In genomic region chr10:124705817-124706461, GRCh38 we compare ENCODE assay signal across 12 cellular contexts. TPM values are rescaled to one million over a fixed set of nuclear protein-coding genes. Genes with fewer than 3 reads are reported as not detected.
DNase-seq lines count a peak whose midpoint lies in the region; ATAC-seq and TF ChIP-seq lines count a peak whose summit lies in the region.
"Had no signal": no experiment of that assay in that cellular context is flagged by ENCODE, and none has a peak within 500 bp of the region (broad histone marks: within the 10 kb centered on the region; RNA-seq: fewer than 3 reads in every experiment).

No MANE protein-coding gene starts in this region.

- H3K4me3 ChIP-seq in HL-60 (replicated peaks; ENCODE audit: insufficient read depth, low read length) (no peak overlapping the region), WERI-Rb-1 (ENCODE audit: low read depth, low read length) (no peak overlapping the region), gastroesophageal sphincter (no peak overlapping the region), spleen (no peak overlapping the region)
- H3K4me3 ChIP-seq: hepatocyte had no signal

- no peak for ATAC-seq in gastroesophageal sphincter
- ATAC-seq in HG02981 (IDR thresholded peaks at IDR 0.05; ENCODE audit: unreplicated experiment): no peak

- no peak for TF ChIP-seq EP300 in gastroesophageal sphincter (IDR thresholded peaks at IDR 0.05)

- TF ChIP-seq CTCF in HL-60 (IDR thresholded peaks at IDR 0.05; ENCODE audit: insufficient read depth, low read length) (no peak), WERI-Rb-1 (IDR thresholded peaks at IDR 0.05; ENCODE audit: low read depth, low read length) (peak; percentile 28; the same call in 1 of the 2 replicates), gastroesophageal sphincter (IDR thresholded peaks at IDR 0.05) (peak in 2 of 4 experiments; percentile 26 to 40), spleen (IDR thresholded peaks at IDR 0.05 in 8 of 11, conservative IDR thresholded peaks at IDR 0.05 in 3 of 11) (no peak)

- peaks cover 20 to 100% (median 88%) of the 10 kb centered on the region in 3 donors for H3K4me1 ChIP-seq in gastroesophageal sphincter
- peaks cover 97 to 100% (median 100%) of the 10 kb centered on the region in 6 donors for H3K4me1 ChIP-seq in spleen

- WGBS in gastroesophageal sphincter (ENCODE audit: low coverage in 1 of 2), 2 donors: 76% methylated on average over 5 of the region's 12 CpGs; no CpG with 5 or more reads in 1 of the 2 donors
- WGBS in spleen, 5 donors: 78 to 88% (median 84%) methylated on average over 9 to 12 of the region's 12 CpGs

- no peaks in the 10 kb centered on the region for H3K27me3 ChIP-seq in HL-60 (ENCODE audit: insufficient read depth, poor library complexity, severe bottlenecking)
- no peaks in the 10 kb centered on the region for H3K27me3 ChIP-seq in WERI-Rb-1 (ENCODE audit: insufficient read depth, low read depth, severe bottlenecking)
- no peaks in the 10 kb centered on the region for H3K27me3 ChIP-seq in gastroesophageal sphincter
- H3K27me3 ChIP-seq in spleen (replicated peaks in 1 of 7): no peaks in the 10 kb centered on the region
- H3K27me3 ChIP-seq: brain microvascular endothelial cell, hepatocyte had no signal

- H3K27ac ChIP-seq in HL-60 (replicated peaks) (peak overlapping the region; percentile 72), WERI-Rb-1 (no peak overlapping the region), gastroesophageal sphincter (peak overlapping the region in 3 of 4 donors; percentile 80 to 84 (median 80)), spleen (peak overlapping the region; percentile 0 to 95 (median 86))
- H3K27ac ChIP-seq: brain microvascular endothelial cell, hepatocyte had no signal

- intact Hi-C loops in spleen (cut with DNase I; ENCODE audit: low total_unique reads): no loop called here

- peaks cover 55% of the 10 kb centered on the region for H3K36me3 ChIP-seq in WERI-Rb-1
- peaks cover 0 to 14% of the 10 kb centered on the region in 2 donors for H3K36me3 ChIP-seq in gastroesophageal sphincter
- peaks cover 0 to 46% (median 15%) of the 10 kb centered on the region in 6 donors for H3K36me3 ChIP-seq in spleen

- H3K9me3 ChIP-seq in WERI-Rb-1 (ENCODE audit: severe bottlenecking): no peaks in the 10 kb centered on the region
- H3K9me3 ChIP-seq in gastroesophageal sphincter: no peaks in the 10 kb centered on the region
- H3K9me3 ChIP-seq in spleen: no peaks in the 10 kb centered on the region

- TF ChIP-seq POLR2A in gastroesophageal sphincter (IDR thresholded peaks at IDR 0.05) (no peak), spleen (IDR thresholded peaks at IDR 0.05) (no peak)

- DNase-seq in HL-60 (ENCODE audit: low read depth in 1 of 2, low spot score in 1 of 2) (peak in 1 of 2 experiments; percentile 73), WERI-Rb-1 (no peak), spleen (peak; percentile 71), RKO (ENCODE audit: low spot score) (no peak), RPMI8226 (no peak)
- DNase-seq: activated CD4-positive, alpha-beta T cell treated with anti-CD3 and anti-CD28 coated beads for 1 hour; GDM1; NK-92 treated with Interleukin-12 subunit alpha and Interleukin-12 subunit beta, amount 100 ng/mL, for 24 hours had no signal

RNA-seq across cellular contexts. Expression of gene FAM53B, which starts 38.2 kb away (rescaled TPM):
- total RNA-seq in gastroesophageal sphincter (10 to 100 TPM; 24.5 to 33.0 (median 30.2) TPM), spleen (10 to 100 TPM; 43.8 to 94.0 (median 68.9) TPM)
- 10 to 100 TPM; 13.3 to 35.2 (median 20.0) TPM for polyA plus RNA-seq in spleen
